1 cellular context compared by ENCODE assay signal in the genomic region with DNA sequence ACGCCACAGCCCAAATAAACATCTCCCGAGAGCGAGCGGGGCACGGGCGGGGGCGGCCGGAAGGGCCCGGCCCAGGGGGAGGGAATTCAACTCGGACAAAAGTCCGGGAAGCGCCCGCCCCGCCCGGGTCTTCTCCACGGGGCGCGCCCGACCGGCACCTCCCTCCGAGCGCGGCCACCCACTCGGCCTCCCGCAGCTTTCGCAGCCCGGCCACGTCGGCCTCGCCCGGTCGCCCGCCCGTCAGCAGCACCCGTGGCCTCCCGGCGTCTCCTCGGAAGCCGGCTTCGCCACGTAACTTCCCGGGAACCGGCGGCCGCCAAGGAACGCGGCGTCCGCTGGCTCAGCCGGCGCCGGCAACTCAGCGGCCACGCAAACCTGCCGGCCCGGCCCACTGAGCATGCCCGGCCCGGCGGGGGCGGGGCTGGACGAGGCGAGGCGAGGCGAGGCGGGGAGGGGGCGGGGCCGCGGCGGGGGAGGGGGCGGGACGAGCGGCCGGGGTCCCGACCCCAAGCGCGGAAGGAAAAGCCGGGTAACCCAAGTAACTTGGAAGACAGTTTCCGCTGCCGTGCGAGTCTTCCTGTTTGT.
TF ChIP-seq lines count a peak whose summit lies in the region.

A gene (minus strand): TSS at position 369 of the 585 bp plus-strand sequence. CDS start 440 bp downstream, outside the sequence.

TF ChIP-seq in HepG2, 621 proteins besides CTCF, POLR2A, EP300 and RAD21 (continued from another document and continues in another):
- TF ChIP-seq, protein P1, sequence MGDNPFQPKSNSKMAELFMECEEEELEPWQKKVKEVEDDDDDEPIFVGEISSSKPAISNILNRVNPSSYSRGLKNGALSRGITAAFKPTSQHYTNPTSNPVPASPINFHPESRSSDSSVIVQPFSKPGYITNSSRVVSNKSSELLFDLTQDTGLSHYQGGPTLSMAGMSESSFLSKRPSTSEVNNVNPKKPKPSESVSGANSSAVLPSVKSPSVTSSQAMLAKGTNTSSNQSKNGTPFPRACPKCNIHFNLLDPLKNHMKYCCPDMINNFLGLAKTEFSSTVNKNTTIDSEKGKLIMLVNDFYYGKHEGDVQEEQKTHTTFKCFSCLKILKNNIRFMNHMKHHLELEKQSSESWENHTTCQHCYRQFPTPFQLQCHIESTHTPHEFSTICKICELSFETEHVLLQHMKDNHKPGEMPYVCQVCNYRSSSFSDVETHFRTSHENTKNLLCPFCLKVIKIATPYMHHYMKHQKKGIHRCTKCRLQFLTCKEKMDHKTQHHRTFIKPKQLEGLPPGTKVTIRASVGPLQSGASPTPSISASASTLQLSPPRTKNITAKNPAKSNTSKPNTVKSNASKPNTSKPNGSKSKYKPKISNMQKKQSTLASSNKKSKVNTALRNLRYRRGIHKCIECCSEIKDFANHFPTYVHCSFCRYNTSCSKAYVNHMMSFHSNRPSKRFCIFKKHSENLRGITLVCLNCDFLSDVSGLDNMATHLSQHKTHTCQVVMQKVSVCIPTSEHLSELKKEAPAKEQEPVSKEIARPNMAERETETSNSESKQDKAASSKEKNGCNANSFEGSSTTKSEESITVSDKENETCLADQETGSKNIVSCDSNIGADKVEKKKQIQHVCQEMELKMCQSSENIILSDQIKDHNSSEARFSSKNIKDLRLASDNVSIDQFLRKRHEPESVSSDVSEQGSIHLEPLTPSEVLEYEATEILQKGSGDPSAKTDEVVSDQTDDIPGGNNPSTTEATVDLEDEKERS (CRISPR knock-in tag; IDR thresholded peaks at IDR 0.05): no peak
- TF ChIP-seq SOX13 (IDR thresholded peaks at IDR 0.05) (no peak), SOX13 (CRISPR knock-in tag; conservative IDR thresholded peaks at IDR 0.05 in 1 of 2, IDR thresholded peaks at IDR 0.05 in 1 of 2) (no peak), ZNF772 (CRISPR knock-in tag; IDR thresholded peaks at IDR 0.05) (no peak; the same call in 1 of the 2 replicates), MAFK (conservative IDR thresholded peaks at IDR 0.05 in 1 of 2, IDR thresholded peaks at IDR 0.05 in 1 of 2; ENCODE audit: low read length in 2 of 2) (no peak), KDM6A (CRISPR knock-in tag; IDR thresholded peaks at IDR 0.05; ENCODE audit: low read depth) (no peak), MEIS2 (CRISPR knock-in tag; IDR thresholded peaks at IDR 0.05) (0 out of 2 replicates have a peak, but pooled peaks have one; percentile 36), ZNF235 (CRISPR knock-in tag; IDR thresholded peaks at IDR 0.05; ENCODE audit: borderline replicate concordance) (peak; percentile 24; the same call in 1 of the 2 replicates), JUND (CRISPR knock-in tag; IDR thresholded peaks at IDR 0.05) (no peak), RBM22 (optimal IDR thresholded peaks at IDR 0.05; ENCODE audit: low read length) (no peak), KDM2A (CRISPR knock-in tag; IDR thresholded peaks at IDR 0.05; ENCODE audit: borderline replicate concordance, low read depth) (no peak), ZNF382 (CRISPR knock-in tag; IDR thresholded peaks at IDR 0.05; ENCODE audit: borderline replicate concordance) (no peak), ZNF644 (CRISPR knock-in tag; IDR thresholded peaks at IDR 0.05; ENCODE audit: low read depth) (no peak), MTA1 (CRISPR knock-in tag; IDR thresholded peaks at IDR 0.05; ENCODE audit: borderline replicate concordance) (no peak), POLR2G (IDR thresholded peaks at IDR 0.05; ENCODE audit: low read depth, low read length) (peak; percentile 89), MBNL3 (CRISPR knock-in tag; conservative IDR thresholded peaks at IDR 0.05) (no peak), ZNF124 (CRISPR knock-in tag; IDR thresholded peaks at IDR 0.05) (no peak), ESRRA (CRISPR knock-in tag; IDR thresholded peaks at IDR 0.05; ENCODE audit: low read depth) (no peak), MAFG (CRISPR knock-in tag; IDR thresholded peaks at IDR 0.05) (no peak), ZFY (CRISPR knock-in tag; IDR thresholded peaks at IDR 0.05) (peak; percentile 89), ZNF589 (CRISPR knock-in tag; conservative IDR thresholded peaks at IDR 0.05) (no peak), SRSF1 (optimal IDR thresholded peaks at IDR 0.05; ENCODE audit: low read depth, low read length) (no peak), GATA4 (IDR thresholded peaks at IDR 0.05; ENCODE audit: borderline replicate concordance, low read depth) (peak; percentile 46; the same call in 1 of the 2 replicates), SATB2 (CRISPR knock-in tag; IDR thresholded peaks at IDR 0.05) (no peak), SMYD3 (CRISPR knock-in tag; IDR thresholded peaks at IDR 0.05) (no peak), ZNF343 (CRISPR knock-in tag; IDR thresholded peaks at IDR 0.05) (no peak; the same call in 1 of the 2 replicates), SP1 (IDR thresholded peaks at IDR 0.05) (no peak), SP1 (CRISPR knock-in tag; IDR thresholded peaks at IDR 0.05) (no peak; the same call in 1 of the 2 replicates), ZFAT (CRISPR knock-in tag; conservative IDR thresholded peaks at IDR 0.05) (no peak), ZNF333 (CRISPR knock-in tag; IDR thresholded peaks at IDR 0.05; ENCODE audit: borderline replicate concordance) (no peak), SMARCE1 (IDR thresholded peaks at IDR 0.05; ENCODE audit: borderline replicate concordance) (no peak), SRSF4 (IDR thresholded peaks at IDR 0.05; ENCODE audit: low read depth, low read length, poor library complexity, severe bottlenecking) (no peak)
- TF ChIP-seq, protein P2, sequence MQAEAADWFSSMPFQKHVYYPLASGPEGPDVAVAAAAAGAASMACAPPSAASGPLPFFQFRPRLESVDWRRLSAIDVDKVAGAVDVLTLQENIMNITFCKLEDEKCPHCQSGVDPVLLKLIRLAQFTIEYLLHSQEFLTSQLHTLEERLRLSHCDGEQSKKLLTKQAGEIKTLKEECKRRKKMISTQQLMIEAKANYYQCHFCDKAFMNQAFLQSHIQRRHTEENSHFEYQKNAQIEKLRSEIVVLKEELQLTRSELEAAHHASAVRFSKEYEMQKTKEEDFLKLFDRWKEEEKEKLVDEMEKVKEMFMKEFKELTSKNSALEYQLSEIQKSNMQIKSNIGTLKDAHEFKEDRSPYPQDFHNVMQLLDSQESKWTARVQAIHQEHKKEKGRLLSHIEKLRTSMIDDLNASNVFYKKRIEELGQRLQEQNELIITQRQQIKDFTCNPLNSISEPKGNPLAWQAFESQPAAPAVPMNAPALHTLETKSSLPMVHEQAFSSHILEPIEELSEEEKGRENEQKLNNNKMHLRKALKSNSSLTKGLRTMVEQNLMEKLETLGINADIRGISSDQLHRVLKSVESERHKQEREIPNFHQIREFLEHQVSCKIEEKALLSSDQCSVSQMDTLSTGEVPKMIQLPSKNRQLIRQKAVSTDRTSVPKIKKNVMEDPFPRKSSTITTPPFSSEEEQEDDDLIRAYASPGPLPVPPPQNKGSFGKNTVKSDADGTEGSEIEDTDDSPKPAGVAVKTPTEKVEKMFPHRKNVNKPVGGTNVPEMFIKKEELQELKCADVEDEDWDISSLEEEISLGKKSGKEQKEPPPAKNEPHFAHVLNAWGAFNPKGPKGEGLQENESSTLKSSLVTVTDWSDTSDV (CRISPR knock-in tag; IDR thresholded peaks at IDR 0.05): no peak
- TF ChIP-seq, protein P3, sequence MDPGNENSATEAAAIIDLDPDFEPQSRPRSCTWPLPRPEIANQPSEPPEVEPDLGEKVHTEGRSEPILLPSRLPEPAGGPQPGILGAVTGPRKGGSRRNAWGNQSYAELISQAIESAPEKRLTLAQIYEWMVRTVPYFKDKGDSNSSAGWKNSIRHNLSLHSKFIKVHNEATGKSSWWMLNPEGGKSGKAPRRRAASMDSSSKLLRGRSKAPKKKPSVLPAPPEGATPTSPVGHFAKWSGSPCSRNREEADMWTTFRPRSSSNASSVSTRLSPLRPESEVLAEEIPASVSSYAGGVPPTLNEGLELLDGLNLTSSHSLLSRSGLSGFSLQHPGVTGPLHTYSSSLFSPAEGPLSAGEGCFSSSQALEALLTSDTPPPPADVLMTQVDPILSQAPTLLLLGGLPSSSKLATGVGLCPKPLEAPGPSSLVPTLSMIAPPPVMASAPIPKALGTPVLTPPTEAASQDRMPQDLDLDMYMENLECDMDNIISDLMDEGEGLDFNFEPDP (CRISPR knock-in tag; conservative IDR thresholded peaks at IDR 0.05): no peak
- TF ChIP-seq, protein P4, sequence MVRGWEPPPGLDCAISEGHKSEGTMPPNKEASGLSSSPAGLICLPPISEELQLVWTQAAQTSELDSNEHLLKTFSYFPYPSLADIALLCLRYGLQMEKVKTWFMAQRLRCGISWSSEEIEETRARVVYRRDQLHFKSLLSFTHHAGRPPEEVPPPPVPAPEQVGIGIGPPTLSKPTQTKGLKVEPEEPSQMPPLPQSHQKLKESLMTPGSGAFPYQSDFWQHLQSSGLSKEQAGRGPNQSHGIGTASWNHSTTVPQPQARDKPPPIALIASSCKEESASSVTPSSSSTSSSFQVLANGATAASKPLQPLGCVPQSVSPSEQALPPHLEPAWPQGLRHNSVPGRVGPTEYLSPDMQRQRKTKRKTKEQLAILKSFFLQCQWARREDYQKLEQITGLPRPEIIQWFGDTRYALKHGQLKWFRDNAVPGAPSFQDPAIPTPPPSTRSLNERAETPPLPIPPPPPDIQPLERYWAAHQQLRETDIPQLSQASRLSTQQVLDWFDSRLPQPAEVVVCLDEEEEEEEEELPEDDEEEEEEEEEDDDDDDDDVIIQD (CRISPR knock-in tag; IDR thresholded peaks at IDR 0.05; ENCODE audit: low read depth): no peak
- TF ChIP-seq, protein P5, sequence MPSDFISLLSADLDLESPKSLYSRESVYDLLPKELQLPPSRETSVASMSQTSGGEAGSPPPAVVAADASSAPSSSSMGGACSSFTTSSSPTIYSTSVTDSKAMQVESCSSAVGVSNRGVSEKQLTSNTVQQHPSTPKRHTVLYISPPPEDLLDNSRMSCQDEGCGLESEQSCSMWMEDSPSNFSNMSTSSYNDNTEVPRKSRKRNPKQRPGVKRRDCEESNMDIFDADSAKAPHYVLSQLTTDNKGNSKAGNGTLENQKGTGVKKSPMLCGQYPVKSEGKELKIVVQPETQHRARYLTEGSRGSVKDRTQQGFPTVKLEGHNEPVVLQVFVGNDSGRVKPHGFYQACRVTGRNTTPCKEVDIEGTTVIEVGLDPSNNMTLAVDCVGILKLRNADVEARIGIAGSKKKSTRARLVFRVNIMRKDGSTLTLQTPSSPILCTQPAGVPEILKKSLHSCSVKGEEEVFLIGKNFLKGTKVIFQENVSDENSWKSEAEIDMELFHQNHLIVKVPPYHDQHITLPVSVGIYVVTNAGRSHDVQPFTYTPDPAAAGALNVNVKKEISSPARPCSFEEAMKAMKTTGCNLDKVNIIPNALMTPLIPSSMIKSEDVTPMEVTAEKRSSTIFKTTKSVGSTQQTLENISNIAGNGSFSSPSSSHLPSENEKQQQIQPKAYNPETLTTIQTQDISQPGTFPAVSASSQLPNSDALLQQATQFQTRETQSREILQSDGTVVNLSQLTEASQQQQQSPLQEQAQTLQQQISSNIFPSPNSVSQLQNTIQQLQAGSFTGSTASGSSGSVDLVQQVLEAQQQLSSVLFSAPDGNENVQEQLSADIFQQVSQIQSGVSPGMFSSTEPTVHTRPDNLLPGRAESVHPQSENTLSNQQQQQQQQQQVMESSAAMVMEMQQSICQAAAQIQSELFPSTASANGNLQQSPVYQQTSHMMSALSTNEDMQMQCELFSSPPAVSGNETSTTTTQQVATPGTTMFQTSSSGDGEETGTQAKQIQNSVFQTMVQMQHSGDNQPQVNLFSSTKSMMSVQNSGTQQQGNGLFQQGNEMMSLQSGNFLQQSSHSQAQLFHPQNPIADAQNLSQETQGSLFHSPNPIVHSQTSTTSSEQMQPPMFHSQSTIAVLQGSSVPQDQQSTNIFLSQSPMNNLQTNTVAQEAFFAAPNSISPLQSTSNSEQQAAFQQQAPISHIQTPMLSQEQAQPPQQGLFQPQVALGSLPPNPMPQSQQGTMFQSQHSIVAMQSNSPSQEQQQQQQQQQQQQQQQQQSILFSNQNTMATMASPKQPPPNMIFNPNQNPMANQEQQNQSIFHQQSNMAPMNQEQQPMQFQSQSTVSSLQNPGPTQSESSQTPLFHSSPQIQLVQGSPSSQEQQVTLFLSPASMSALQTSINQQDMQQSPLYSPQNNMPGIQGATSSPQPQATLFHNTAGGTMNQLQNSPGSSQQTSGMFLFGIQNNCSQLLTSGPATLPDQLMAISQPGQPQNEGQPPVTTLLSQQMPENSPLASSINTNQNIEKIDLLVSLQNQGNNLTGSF (CRISPR knock-in tag; IDR thresholded peaks at IDR 0.05): no peak
- TF ChIP-seq, protein P6, sequence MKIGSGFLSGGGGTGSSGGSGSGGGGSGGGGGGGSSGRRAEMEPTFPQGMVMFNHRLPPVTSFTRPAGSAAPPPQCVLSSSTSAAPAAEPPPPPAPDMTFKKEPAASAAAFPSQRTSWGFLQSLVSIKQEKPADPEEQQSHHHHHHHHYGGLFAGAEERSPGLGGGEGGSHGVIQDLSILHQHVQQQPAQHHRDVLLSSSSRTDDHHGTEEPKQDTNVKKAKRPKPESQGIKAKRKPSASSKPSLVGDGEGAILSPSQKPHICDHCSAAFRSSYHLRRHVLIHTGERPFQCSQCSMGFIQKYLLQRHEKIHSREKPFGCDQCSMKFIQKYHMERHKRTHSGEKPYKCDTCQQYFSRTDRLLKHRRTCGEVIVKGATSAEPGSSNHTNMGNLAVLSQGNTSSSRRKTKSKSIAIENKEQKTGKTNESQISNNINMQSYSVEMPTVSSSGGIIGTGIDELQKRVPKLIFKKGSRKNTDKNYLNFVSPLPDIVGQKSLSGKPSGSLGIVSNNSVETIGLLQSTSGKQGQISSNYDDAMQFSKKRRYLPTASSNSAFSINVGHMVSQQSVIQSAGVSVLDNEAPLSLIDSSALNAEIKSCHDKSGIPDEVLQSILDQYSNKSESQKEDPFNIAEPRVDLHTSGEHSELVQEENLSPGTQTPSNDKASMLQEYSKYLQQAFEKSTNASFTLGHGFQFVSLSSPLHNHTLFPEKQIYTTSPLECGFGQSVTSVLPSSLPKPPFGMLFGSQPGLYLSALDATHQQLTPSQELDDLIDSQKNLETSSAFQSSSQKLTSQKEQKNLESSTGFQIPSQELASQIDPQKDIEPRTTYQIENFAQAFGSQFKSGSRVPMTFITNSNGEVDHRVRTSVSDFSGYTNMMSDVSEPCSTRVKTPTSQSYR (CRISPR knock-in tag; IDR thresholded peaks at IDR 0.05; ENCODE audit: borderline replicate concordance): no peak
- TF ChIP-seq, protein P7, sequence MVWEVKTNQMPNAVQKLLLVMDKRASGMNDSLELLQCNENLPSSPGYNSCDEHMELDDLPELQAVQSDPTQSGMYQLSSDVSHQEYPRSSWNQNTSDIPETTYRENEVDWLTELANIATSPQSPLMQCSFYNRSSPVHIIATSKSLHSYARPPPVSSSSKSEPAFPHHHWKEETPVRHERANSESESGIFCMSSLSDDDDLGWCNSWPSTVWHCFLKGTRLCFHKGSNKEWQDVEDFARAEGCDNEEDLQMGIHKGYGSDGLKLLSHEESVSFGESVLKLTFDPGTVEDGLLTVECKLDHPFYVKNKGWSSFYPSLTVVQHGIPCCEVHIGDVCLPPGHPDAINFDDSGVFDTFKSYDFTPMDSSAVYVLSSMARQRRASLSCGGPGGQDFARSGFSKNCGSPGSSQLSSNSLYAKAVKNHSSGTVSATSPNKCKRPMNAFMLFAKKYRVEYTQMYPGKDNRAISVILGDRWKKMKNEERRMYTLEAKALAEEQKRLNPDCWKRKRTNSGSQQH (CRISPR knock-in tag; IDR thresholded peaks at IDR 0.05; ENCODE audit: low read depth): no peak
